Comparison of ENCODE assay signal across 26 cellular contexts in the genomic region with DNA sequence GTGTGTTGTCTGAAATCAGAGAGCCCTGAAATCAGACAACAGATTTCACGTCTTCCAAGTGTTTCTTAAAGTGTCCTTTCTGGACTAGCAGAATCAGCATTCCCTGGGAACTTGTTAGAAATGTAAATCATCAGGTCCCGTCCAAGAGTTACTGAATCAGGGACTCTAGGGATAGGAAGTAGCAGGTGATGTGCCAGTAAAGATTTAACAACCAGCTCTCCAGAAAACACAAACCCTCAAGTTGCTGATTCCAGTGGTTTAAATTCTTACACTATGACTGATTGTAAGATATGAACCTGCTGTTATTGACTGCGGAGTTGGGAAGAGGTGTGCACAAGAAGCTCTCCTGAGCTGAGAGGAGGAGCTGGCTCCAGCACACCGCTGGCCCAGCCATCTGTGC. TPM values are rescaled to one million over a fixed set of nuclear protein-coding genes. Genes with fewer than 3 reads are reported as not detected.
A peak's percentile ranks its signal among the peaks of the same experiment; 100 is the strongest.
DNase-seq lines count a peak whose midpoint lies in the region; ATAC-seq and TF ChIP-seq lines count a peak whose summit lies in the region.
"Had no signal": no experiment of that assay in that cellular context is flagged by ENCODE, and none has a peak within 500 bp of the region (broad histone marks: within the 10 kb centered on the region; RNA-seq: fewer than 3 reads in every experiment).

No MANE protein-coding gene starts in this region.

- no CpG with 5 or more reads among the region's 4 CpGs for WGBS in IMR-90 (ENCODE audit: extremely low coverage in 2 of 2, insufficient read length in 1 of 2), 2 experiments

- peaks cover 3 to 24% of the 10 kb centered on the region in 2 experiments; a peak in 3 of 4 replicates for H3K79me1 ChIP-seq in IMR-90 (ENCODE audit: low read depth in 1 of 2, low read length in 2 of 2)

- no peak overlapping the region; the same call in 1 of the 2 replicates for H3K56ac ChIP-seq in IMR-90 (ENCODE audit: extremely low read depth, insufficient read depth, low read length)

- H3K4me3 Mint-ChIP-seq in nephron = no peak overlapping the region
- H3K4me3 Mint-ChIP-seq in CD8-positive, alpha-beta memory T cell = no peak overlapping the region

- no peak overlapping the region for H2AFZ ChIP-seq in IMR-90 (replicated peaks; ENCODE audit: low read length, poor library complexity)

- H3K36me3 ChIP-seq in IMR-90 (ENCODE audit: control insufficient read depth, insufficient read depth, low read length) (no peaks in the 10 kb centered on the region), upper lobe of right lung (no peaks in the 10 kb centered on the region)
- no peaks in the 10 kb centered on the region for H3K36me3 ChIP-seq in CD8-positive, alpha-beta memory T cell (ENCODE audit: insufficient read depth, low read length)
- H3K36me3 ChIP-seq: BE2C had no signal

- H3K4me1 ChIP-seq in IMR-90 (ENCODE audit: control insufficient read depth, insufficient read depth, low read length) (peaks cover 23% of the 10 kb centered on the region), upper lobe of right lung (no peaks in the 10 kb centered on the region)
- H3K4me1 ChIP-seq in CD8-positive, alpha-beta memory T cell (ENCODE audit: insufficient read depth, low read length) = no peaks in the 10 kb centered on the region
- H3K4me1 ChIP-seq: BE2C had no signal

- peak overlapping the region; percentile 43 to 82 (median 66) for H3K27ac Mint-ChIP-seq in nephron
- H3K27ac Mint-ChIP-seq in CD8-positive, alpha-beta memory T cell = no peak overlapping the region

- peak overlapping the region; percentile 63 for H3K18ac ChIP-seq in IMR-90 (ENCODE audit: low read depth, low read length)

- H3K4me2 ChIP-seq in IMR-90 (ENCODE audit: low read depth, low read length) = no peak overlapping the region
- H3K4me2 ChIP-seq: A549 had no signal

- no peak overlapping the region for H2AK9ac ChIP-seq in IMR-90 (replicated peaks; ENCODE audit: low read depth, low read length, poor library complexity)

- H3K9ac ChIP-seq in IMR-90 (ENCODE audit: low read depth, low read length) = no peak overlapping the region

- peaks cover 12% of the 10 kb centered on the region for H3K9me1 ChIP-seq in IMR-90 (ENCODE audit: insufficient read depth, low read length)

- no peaks in the 10 kb centered on the region for H3K9me3 Mint-ChIP-seq in nephron
- peaks cover 0 to 6% (median 2%) of the 10 kb centered on the region in 5 donors for H3K9me3 Mint-ChIP-seq in CD8-positive, alpha-beta memory T cell

- H3K4me1 Mint-ChIP-seq in nephron = peaks cover 42% of the 10 kb centered on the region
- H3K4me1 Mint-ChIP-seq in CD8-positive, alpha-beta memory T cell = no peaks in the 10 kb centered on the region

- H4K91ac ChIP-seq in IMR-90 (ENCODE audit: insufficient read depth, low read depth, low read length) = peak overlapping the region; percentile 58; the same call in 1 of the 2 replicates

- in situ Hi-C loops in IMR-90 (cut with MboI; ENCODE audit: low sequenced_read_pairs) = no loop called here

- H4K8ac ChIP-seq in IMR-90 (ENCODE audit: low read depth in 2 of 2, low read length in 2 of 2) = peak overlapping the region; percentile 7 to 22; a peak in 3 of 4 replicates

- ATAC-seq in IMR-90 (ENCODE audit: low read depth) (no peak), upper lobe of right lung (peak; percentile 38), GM19463 (IDR thresholded peaks at IDR 0.05; ENCODE audit: unreplicated experiment) (no peak)
- ATAC-seq: A549, GM12878, HCT116, HepG2, Panc1, SK-N-SH treated with all-trans-retinoic acid at 6 μM for 48 hours had no signal

- H3K4ac ChIP-seq in IMR-90 (ENCODE audit: low read depth, low read length) = peak overlapping the region; percentile 55

- no peaks in the 10 kb centered on the region for H3K9me3 ChIP-seq in IMR-90 (ENCODE audit: control insufficient read depth, insufficient read depth, low read length)
- no peaks in the 10 kb centered on the region for H3K9me3 ChIP-seq in upper lobe of right lung
- no peaks in the 10 kb centered on the region for H3K9me3 ChIP-seq in CD8-positive, alpha-beta memory T cell (ENCODE audit: low read length)
- H3K9me3 ChIP-seq: A549, BE2C had no signal

- H3K27me3 ChIP-seq in IMR-90 (ENCODE audit: control insufficient read depth, insufficient read depth, low read length) = no peaks in the 10 kb centered on the region
- no peaks in the 10 kb centered on the region for H3K27me3 ChIP-seq in upper lobe of right lung
- H3K27me3 ChIP-seq in CD8-positive, alpha-beta memory T cell (ENCODE audit: insufficient read depth, low read length, poor library complexity, severe bottlenecking) = no peaks in the 10 kb centered on the region
- H3K27me3 ChIP-seq: BE2C had no signal

- TF ChIP-seq CTCF in IMR-90 (conservative IDR thresholded peaks at IDR 0.05; ENCODE audit: low read depth, low read length) (no peak), fibroblast of the aortic adventitia (IDR thresholded peaks at IDR 0.05; ENCODE audit: insufficient read depth, low read length) (no peak), nephron (IDR thresholded peaks at IDR 0.05; ENCODE audit: unreplicated experiment in 3 of 3) (no peak), upper lobe of right lung (IDR thresholded peaks at IDR 0.05) (no peak)

- no peak overlapping the region for H3K4me3 ChIP-seq in IMR-90 (ENCODE audit: insufficient read depth, low read depth, low read length)
- no peak overlapping the region for H3K4me3 ChIP-seq in fibroblast of the aortic adventitia (ENCODE audit: low read depth, low read length)
- H3K4me3 ChIP-seq in upper lobe of right lung = no peak overlapping the region
- H3K4me3 ChIP-seq in CD8-positive, alpha-beta memory T cell (ENCODE audit: low read length) = no peak overlapping the region
- H3K4me3 ChIP-seq: A549, GM12878 had no signal

- H3K36me3 Mint-ChIP-seq in nephron (ENCODE audit: low read depth) = peaks cover 4% of the 10 kb centered on the region
- peaks cover 0 to 1% (median 0%) of the 10 kb centered on the region in 3 donors for H3K36me3 Mint-ChIP-seq in CD8-positive, alpha-beta memory T cell

- intact Hi-C loops in IMR-90 (cut with micrococcal nuclease) (no loop called here), upper lobe of right lung (cut with DNase I) (no loop called here)

- CTCF ChIA-PET in IMR-90 (lab: Yijun Ruan, JAX) = no interaction called here
- CTCF ChIA-PET in CD8-positive, alpha-beta memory T cell (lab: Charles Lee) = no interaction called here

- peak overlapping the region; percentile 68 for H2AK5ac ChIP-seq in IMR-90 (ENCODE audit: low read depth, low read length)

- H3K23ac ChIP-seq in IMR-90 (ENCODE audit: low read depth, low read length) = no peak overlapping the region; the same call in 1 of the 2 replicates

- H2BK120ac ChIP-seq in IMR-90 (ENCODE audit: low read depth, low read length) = peak overlapping the region; percentile 66

- dilution Hi-C loops in IMR-90 (cut with HindIII; ENCODE audit: low sequenced_read_pairs, unreplicated experiment) = loop anchor here (25.0 kb wide), 1 partner anchor 391 kb away; no protein-coding TSS in a partner anchor

- TF ChIP-seq POLR2A in IMR-90 (IDR thresholded peaks at IDR 0.05; ENCODE audit: low read depth, low read length) = no peak

- TF ChIP-seq RAD21 in IMR-90 (IDR thresholded peaks at IDR 0.05; ENCODE audit: low read length) = no peak

- H2BK5ac ChIP-seq in IMR-90 (ENCODE audit: low read depth, low read length, poor library complexity, severe bottlenecking) = peak overlapping the region; percentile 16

- POLR2A ChIA-PET in IMR-90 (lab: Charles Lee; ENCODE audit: unreplicated experiment) = no interaction called here
- POLR2A ChIA-PET in CD8-positive, alpha-beta memory T cell (lab: Charles Lee) = no interaction called here

- H3K27me3 Mint-ChIP-seq in nephron (ENCODE audit: low read depth) = peaks cover 4% of the 10 kb centered on the region
- peaks cover 0 to 3% of the 10 kb centered on the region in 2 donors for H3K27me3 Mint-ChIP-seq in CD8-positive, alpha-beta memory T cell

- H2BK15ac ChIP-seq in IMR-90 (ENCODE audit: low read depth, low read length) = peak overlapping the region; percentile 48

- no TSS peak for BruUV-seq in IMR-90 (replicated peaks; lab: Mats Ljungman, UMichigan)

- peak overlapping the region; percentile 23 for H2BK20ac ChIP-seq in IMR-90 (ENCODE audit: low read depth, low read length)

- H4K20me1 ChIP-seq in IMR-90 (ENCODE audit: insufficient read depth, low read length) = no peaks in the 10 kb centered on the region

- H3K14ac ChIP-seq in IMR-90 (replicated peaks; ENCODE audit: low read depth, low read length) = no peak overlapping the region; the same call in 1 of the 2 replicates

- H4K5ac ChIP-seq in IMR-90 (ENCODE audit: low read depth, low read length) = peak overlapping the region; percentile 63; the same call in 1 of the 2 replicates

- DNase-seq in IMR-90 (peak; percentile 47), fibroblast of the aortic adventitia (ENCODE audit: low read depth) (peak; percentile 71), upper lobe of right lung (no peak)
- no peak for DNase-seq in CD8-positive, alpha-beta memory T cell
- DNase-seq in activated effector memory CD4-positive, alpha-beta T cell treated with anti-CD3 and anti-CD28 coated beads, Interleukin-2, amount 50 U/mL, for 16 hours = no peak
- DNase-seq: BE2C, GOT3, KBM-7, MM.1S, NCI-H1092, NCI-H1436, NCI-H187 treated with DMSO at 0.1 percent for 48 hours, NCI-H2107, NCI-H510A, NCI-H774, SIG-M5 had no signal

- H3K27ac ChIP-seq in IMR-90 (ENCODE audit: insufficient read depth, low read length) = peak overlapping the region; percentile 44; the same call in 1 of the 2 replicates
- no peak overlapping the region for H3K27ac ChIP-seq in upper lobe of right lung
- no peak overlapping the region for H3K27ac ChIP-seq in CD8-positive, alpha-beta memory T cell (ENCODE audit: low read depth, low read length)
- H3K27ac ChIP-seq: HL-60 had no signal

TF ChIP-seq in IMR-90, 13 proteins besides CTCF, POLR2A, EP300 and RAD21:
- no peak for TF ChIP-seq MXI1 (IDR thresholded peaks at IDR 0.05; ENCODE audit: borderline replicate concordance, low read depth, low read length)
- no peak for TF ChIP-seq FOS (IDR thresholded peaks at IDR 0.05; ENCODE audit: low read depth, low read length)
- no peak for TF ChIP-seq BHLHE40 (IDR thresholded peaks at IDR 0.05; ENCODE audit: low read depth, low read length)
- TF ChIP-seq SMC3 (IDR thresholded peaks at IDR 0.05; ENCODE audit: low read depth, low read length) = no peak

RNA-seq across cellular contexts. Expression of a gene that starts 39.1 kb away (rescaled TPM):
- total RNA-seq in IMR-90 (2012; rRNA removed) (39.6 and 70.5 TPM in 2 replicates), fibroblast of the aortic adventitia (ENCODE audit: low replicate concordance) (18.5 and 50.7 TPM in 2 replicates), upper lobe of right lung (31.1 TPM)
- polyA plus RNA-seq in IMR-90 (2012; rRNA removed) = 103 and 121 TPM in 2 replicates
- polyA plus RNA-seq in IMR-90 (2012; cell fraction: cytosol; rRNA removed) = 112 and 166 TPM in 2 replicates
- 48.2 and 69.4 TPM in 2 replicates for polyA plus RNA-seq in IMR-90 (2012; cell fraction: nucleus; rRNA removed; ENCODE audit: low replicate concordance)
- total RNA-seq in CD8-positive, alpha-beta memory T cell = under 1 TPM; 0.28 to 0.49 TPM
- not detected for polyA plus RNA-seq in CD8-positive, alpha-beta memory T cell
- total RNA-seq: HepG2, HT-29 had no signal

Comparison
In these comparisons a context has a peak if more than half of its experiments do, and no peak if none do; other contexts are left out.
1. DNase-seq: peak in IMR-90 (single experiment) and fibroblast of the aortic adventitia (single experiment); none in upper lobe of right lung (single experiment), CD8-positive, alpha-beta memory T cell (0 of 5) and activated effector memory CD4-positive, alpha-beta T cell treated with anti-CD3 and anti-CD28 coated beads, Interleukin-2, amount 50 U/mL, for 16 hours (single experiment).
2. H3K27ac Mint-ChIP-seq: peak in nephron (3 of 3); none in CD8-positive, alpha-beta memory T cell (0 of 8).
3. RNA of a gene that starts 39.1 kb away (total RNA-seq): 39.6 to 70.5 TPM in IMR-90, 31.1 TPM in upper lobe of right lung (single experiment) and 18.5 to 50.7 TPM in fibroblast of the aortic adventitia; 0.28 to 0.49 TPM in CD8-positive, alpha-beta memory T cell; every median in the first group is over 10 times any median in the second.